ENCODE assay signal across 8 cellular contexts in the genomic region with DNA sequence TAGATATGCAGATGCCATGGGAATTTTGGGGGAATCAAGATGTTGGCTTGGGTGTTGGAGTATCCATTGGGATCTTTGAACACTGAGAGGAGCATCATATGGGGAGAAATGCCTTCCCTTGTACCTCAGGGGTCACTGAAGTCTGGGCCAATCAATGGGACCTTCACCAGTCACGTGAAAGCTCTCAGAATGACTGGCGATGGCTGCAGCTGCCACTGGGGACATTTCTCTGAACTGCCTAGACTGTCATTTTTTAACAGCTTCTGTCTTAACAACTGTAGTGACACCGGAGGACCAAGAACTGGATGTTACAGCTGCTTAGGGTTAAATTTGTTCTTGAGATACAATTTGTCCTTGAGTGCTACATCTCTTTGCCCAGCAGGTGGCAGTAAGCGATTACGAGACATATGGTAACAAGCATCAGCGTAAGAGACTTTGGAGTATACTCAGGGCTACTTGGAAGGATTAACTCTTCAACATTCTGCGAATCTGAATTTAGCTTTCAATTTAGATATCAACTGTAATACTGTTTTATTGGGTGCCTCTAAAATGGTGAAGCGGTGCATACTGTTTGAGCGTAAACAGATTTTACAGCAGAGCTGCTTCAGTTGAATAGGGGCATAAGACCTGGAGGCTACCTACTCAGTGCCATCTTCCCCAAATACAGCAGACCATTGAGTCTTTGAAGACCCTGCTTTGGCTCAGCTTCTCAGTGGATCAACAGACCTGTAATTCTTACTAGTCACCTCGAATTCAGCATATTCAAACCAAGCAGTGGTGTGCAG. TPM values are rescaled to one million over a fixed set of nuclear protein-coding genes. Genes with fewer than 3 reads are reported as not detected.
DNase-seq lines count a peak whose midpoint lies in the region; ATAC-seq and TF ChIP-seq lines count a peak whose summit lies in the region.

No MANE protein-coding gene starts in this region.

- H3K27me3 ChIP-seq in HCT116 (ENCODE audit: insufficient read depth, low read length): no peaks in the 10 kb centered on the region
- no peaks in the 10 kb centered on the region for H3K27me3 ChIP-seq in mammary epithelial cell (ENCODE audit: insufficient read depth, low read length)

- peak; percentile 78 for TF ChIP-seq RAD21 in HCT116 (IDR thresholded peaks at IDR 0.05; ENCODE audit: low read depth)

- intact Hi-C loops in HCT116 (cut with micrococcal nuclease): no loop called here
- intact Hi-C loops in mammary epithelial cell (cut with micrococcal nuclease): loop anchor here (10.0 kb wide), 1 partner anchor 570 kb away; no protein-coding TSS in a partner anchor

- peak overlapping the region; percentile 47 for H3K4me2 ChIP-seq in HCT116 (ENCODE audit: low read length)
- no peak overlapping the region for H3K4me2 ChIP-seq in mammary epithelial cell (ENCODE audit: insufficient read depth, low read depth, low read length)

- no peaks in the 10 kb centered on the region for H3K36me3 ChIP-seq in HCT116 (ENCODE audit: control insufficient read depth in 1 of 2, insufficient read depth in 2 of 2, low read length in 2 of 2)
- H3K36me3 ChIP-seq in mammary epithelial cell (ENCODE audit: insufficient read depth, low read length): no peaks in the 10 kb centered on the region

- H3K27ac ChIP-seq in HCT116 (ENCODE audit: low read depth, low read length) (no peak overlapping the region), mammary epithelial cell (ENCODE audit: insufficient read depth, low read depth, low read length) (no peak overlapping the region)

- CTCF ChIA-PET in HCT116 (lab: Charles Lee) (interaction anchor here (0.7 to 2.6 kb wide), 16 partner anchors 9 to 386 kb away, joined by 3 to 28 read pairs (median 4); no protein-coding TSS in a partner anchor), mammary epithelial cell (lab: Charles Lee; ENCODE audit: low non-redundant PET) (interaction anchor here (0.6 to 0.8 kb wide), 4 partner anchors 83 to 1465 kb away, joined by 3 to 6 read pairs (median 4); no protein-coding TSS in a partner anchor)

- 25% methylated on average over 10 of the region's 10 CpGs for WGBS in mammary epithelial cell (ENCODE audit: low coverage, missing lambda C conversion rate)

- in situ Hi-C loops in mammary epithelial cell (cut with MboI; ENCODE audit: low sequenced_read_pairs in 2 of 2): loop anchor here (10.0 to 25.0 kb wide), 3 partner anchors 220 to 572 kb away; no protein-coding TSS in a partner anchor

- BruUV-seq in HCT116 (replicated peaks; lab: Mats Ljungman, UMichigan): no TSS peak
- BruUV-seq in mammary epithelial cell (replicated peaks; lab: Mats Ljungman, UMichigan): no TSS peak

- POLR2A ChIA-PET in HCT116 (lab: Charles Lee): interaction anchor here (2.1 kb wide), 1 partner anchor 36 kb away, joined by 5 read pairs; the partner anchor contains the start of gene CCN2

- H2AFZ ChIP-seq in HCT116 (ENCODE audit: low read depth, low read length, poor library complexity, severe bottlenecking): peak overlapping the region; percentile 100
- H2AFZ ChIP-seq in mammary epithelial cell (ENCODE audit: low read depth, low read length): peak overlapping the region; percentile 17

- H3K4me3 ChIP-seq in HCT116 (replicated peaks in 1 of 2; ENCODE audit: low read depth in 1 of 2, low read length in 2 of 2): no peak overlapping the region
- H3K4me3 ChIP-seq in mammary epithelial cell (replicated peaks in 1 of 3; ENCODE audit: insufficient read depth in 1 of 3, low read depth in 2 of 3, low read length in 3 of 3): no peak overlapping the region

- RAD21 ChIA-PET in HCT116 (lab: Charles Lee; ENCODE audit: low non-redundant PET in 1 of 2, low total read pairs in 2 of 2, uncharacterized antibody in 2 of 2, unreplicated experiment in 2 of 2): no interaction called here

- no peaks in the 10 kb centered on the region for H3K9me2 ChIP-seq in HCT116 (ENCODE audit: insufficient read depth)

- H3K9ac ChIP-seq in HCT116 (ENCODE audit: low read length) (no peak overlapping the region), mammary epithelial cell (ENCODE audit: insufficient read depth, low read length) (no peak overlapping the region)

- peak; percentile 92 for ATAC-seq in HCT116

- peak; percentile 24 for DNase-seq in NK-92 treated with Interleukin-12 subunit alpha and Interleukin-12 subunit beta, amount 100 ng/mL, for 24 hours (lab: John Stamatoyannopoulos, UW)
- no peak for DNase-seq in NK-92 (lab: John Stamatoyannopoulos, UW; ENCODE audit: unreplicated experiment)
- DNase-seq in HCT116 (ENCODE audit: low read depth, low spot score): peak; percentile 68
- DNase-seq in MV-4-11 (lab: John Stamatoyannopoulos, UW): peak; percentile 62
- peak; percentile 23 for DNase-seq in T-helper 9 cell
- peak; percentile 61 for DNase-seq in mammary epithelial cell
- DNase-seq in islet precursor cell: peak; percentile 71
- DNase-seq in stimulated activated CD4-positive, alpha-beta T cell treated with anti-CD3 and anti-CD28 coated beads, Interleukin-1b, Interleukin-23, amount 100 ng/mL, for 48 hours: peak; percentile 44

- H3K79me2 ChIP-seq in HCT116 (ENCODE audit: insufficient read depth, low read length) (no peaks in the 10 kb centered on the region), mammary epithelial cell (ENCODE audit: insufficient read depth, low read length) (no peaks in the 10 kb centered on the region)

- H3K9me3 ChIP-seq in HCT116 (ENCODE audit: control insufficient read depth in 1 of 2, insufficient read depth in 1 of 2, low read depth in 1 of 2, low read length in 2 of 2): no peaks in the 10 kb centered on the region
- no peaks in the 10 kb centered on the region for H3K9me3 ChIP-seq in mammary epithelial cell (replicated peaks; ENCODE audit: insufficient read depth, low read length)

- H4K20me1 ChIP-seq in HCT116 (ENCODE audit: insufficient read depth) (no peaks in the 10 kb centered on the region), mammary epithelial cell (ENCODE audit: insufficient read depth, low read length) (no peaks in the 10 kb centered on the region)

- TF ChIP-seq POLR2A in HCT116 (IDR thresholded peaks at IDR 0.05; ENCODE audit: borderline replicate concordance, extremely low read depth, insufficient read depth, insufficient read length): no peak

- H3K4me1 ChIP-seq in HCT116 (ENCODE audit: control insufficient read depth in 1 of 2, insufficient read depth in 2 of 2, low read length in 2 of 2): 0 out of 4 replicates have a peak, but pooled peaks cover 0 to 7% of the 10 kb centered on the region in 2 experiments
- H3K4me1 ChIP-seq in mammary epithelial cell (ENCODE audit: insufficient read depth, low read length): peaks cover 8% of the 10 kb centered on the region

- peak; percentile 75 to 94 (median 87) for TF ChIP-seq CTCF in HCT116 (IDR thresholded peaks at IDR 0.05 in 2 of 3, conservative IDR thresholded peaks at IDR 0.05 in 1 of 3; ENCODE audit: borderline replicate concordance in 1 of 3, insufficient read depth in 1 of 3, low read depth in 2 of 3, low read length in 2 of 3)
- TF ChIP-seq CTCF in mammary epithelial cell (conservative IDR thresholded peaks at IDR 0.05 in 1 of 2, IDR thresholded peaks at IDR 0.05 in 1 of 2; ENCODE audit: extremely low read depth in 1 of 2, insufficient read depth in 1 of 2, low read depth in 1 of 2, low read length in 2 of 2): peak; percentile 87 to 90

- dilution Hi-C loops in mammary epithelial cell (cut with HindIII; ENCODE audit: low sequenced_read_pairs): no loop called here

TF ChIP-seq in HCT116, 20 proteins besides CTCF, POLR2A, EP300 and RAD21:
- TF ChIP-seq REST (IDR thresholded peaks at IDR 0.05; ENCODE audit: low read depth) (no peak), CBX3 (IDR thresholded peaks at IDR 0.05; ENCODE audit: low read depth) (0 out of 2 replicates have a peak, but pooled peaks have one; percentile 47)

RNA-seq across cellular contexts. Expression of gene CCN2, which starts 36.0 kb away (rescaled TPM):
- total RNA-seq in HCT116 (2021; ENCODE audit: unreplicated experiment): 3.1 TPM
- 3.7 and 4.7 TPM in 2 replicates for polyA plus RNA-seq in HCT116 (2012)
- total RNA-seq in mammary epithelial cell: 100 to 1,000 TPM; 114 to 225 TPM
- 29.5 TPM for polyA plus RNA-seq in mammary epithelial cell
- polyA minus RNA-seq in mammary epithelial cell: 29.8 TPM

Comparison
In these comparisons a context has a peak if more than half of its experiments do, and no peak if none do; other contexts are left out.
1. RNA of gene CCN2, which starts 36.0 kb away (total RNA-seq): 114 to 225 TPM in mammary epithelial cell; 3.1 TPM in HCT116 (single experiment); every median in the first group is over 10 times any median in the second.